In genomic region chr6:45169815-45170214, GRCh38 we compare ENCODE assay signal across 30 cellular contexts.
"Had no signal": no experiment of that assay in that cellular context is flagged by ENCODE, and none has a peak within 500 bp of the region (broad histone marks: within the 10 kb centered on the region; RNA-seq: fewer than 3 reads in every experiment).

No MANE protein-coding gene starts in this region.

- DNase-seq: dermis blood vessel endothelial cell; effector memory CD4-positive, alpha-beta T cell; erythroblast; esophagus squamous epithelium; foreskin melanocyte; glutamatergic neuron; heart right ventricle; hippocampal formation; left cardiac atrium; left lung; mesenchymal stem cell; midbrain; naive thymus-derived CD4-positive, alpha-beta T cell; nucleus accumbens; right cardiac atrium; sigmoid colon; spleen; stimulated activated CD4-positive, alpha-beta T cell treated with anti-CD3 and anti-CD28 coated beads, Interleukin-4, amount 100 ng/mL, for 4 hours; stimulated activated naive CD8-positive, alpha-beta T cell treated with anti-CD3 and anti-CD28 coated beads, Interleukin-15, Interleukin-2, amounts not matched to agents 100 U/mL and 50 U/mL, for 24 hours; substantia nigra; testis; tibial artery; upper lobe of left lung had no signal

- H3K4me3 Mint-ChIP-seq: naive thymus-derived CD4-positive, alpha-beta T cell; nephron; stimulated activated memory B cell treated with anti-CD40 and anti-IgM and Interleukin-4, amounts not matched to agents 10 μg/mL and 1 μg/mL and 100 μg/mL, for 72 hours had no signal

- H3K27ac Mint-ChIP-seq: naive thymus-derived CD4-positive, alpha-beta T cell; nephron; stimulated activated memory B cell treated with anti-CD40 and anti-IgM and Interleukin-4, amounts not matched to agents 10 μg/mL and 1 μg/mL and 100 μg/mL, for 72 hours had no signal

- H3K27ac ChIP-seq: coronary artery, esophagus squamous epithelium, heart right ventricle, left lung, prostate gland, sigmoid colon, spleen, testis, tibial artery, upper lobe of left lung had no signal

- FAIRE-seq: endometrium, islet of Langerhans, urothelium cell line had no signal

- H3K9me3 Mint-ChIP-seq: nephron; stimulated activated memory B cell treated with anti-CD40 and anti-IgM and Interleukin-4, amounts not matched to agents 10 μg/mL and 1 μg/mL and 100 μg/mL, for 72 hours had no signal

- H3K27me3 ChIP-seq: esophagus squamous epithelium, heart right ventricle, left lung, sigmoid colon, spleen, testis, tibial artery, upper lobe of left lung had no signal

- H3K4me1 ChIP-seq: esophagus squamous epithelium, left lung, prostate gland, sigmoid colon, spleen, testis, tibial artery, upper lobe of left lung had no signal

- H3K27me3 Mint-ChIP-seq: naive thymus-derived CD4-positive, alpha-beta T cell; stimulated activated memory B cell treated with anti-CD40 and anti-IgM and Interleukin-4, amounts not matched to agents 10 μg/mL and 1 μg/mL and 100 μg/mL, for 72 hours had no signal

- H3K9me3 ChIP-seq: esophagus squamous epithelium, heart right ventricle, left lung, prostate gland, sigmoid colon, spleen, testis, tibial artery, upper lobe of left lung had no signal

- H3K4me3 ChIP-seq: coronary artery, esophagus squamous epithelium, heart right ventricle, left lung, prostate gland, sigmoid colon, spleen, testis, tibial artery, upper lobe of left lung had no signal

- H3K4me1 Mint-ChIP-seq: nephron had no signal

- H3K36me3 ChIP-seq: esophagus squamous epithelium, heart right ventricle, left lung, prostate gland, sigmoid colon, spleen, tibial artery, upper lobe of left lung had no signal
